11 cellular contexts compared by ENCODE assay signal in the genomic region with DNA sequence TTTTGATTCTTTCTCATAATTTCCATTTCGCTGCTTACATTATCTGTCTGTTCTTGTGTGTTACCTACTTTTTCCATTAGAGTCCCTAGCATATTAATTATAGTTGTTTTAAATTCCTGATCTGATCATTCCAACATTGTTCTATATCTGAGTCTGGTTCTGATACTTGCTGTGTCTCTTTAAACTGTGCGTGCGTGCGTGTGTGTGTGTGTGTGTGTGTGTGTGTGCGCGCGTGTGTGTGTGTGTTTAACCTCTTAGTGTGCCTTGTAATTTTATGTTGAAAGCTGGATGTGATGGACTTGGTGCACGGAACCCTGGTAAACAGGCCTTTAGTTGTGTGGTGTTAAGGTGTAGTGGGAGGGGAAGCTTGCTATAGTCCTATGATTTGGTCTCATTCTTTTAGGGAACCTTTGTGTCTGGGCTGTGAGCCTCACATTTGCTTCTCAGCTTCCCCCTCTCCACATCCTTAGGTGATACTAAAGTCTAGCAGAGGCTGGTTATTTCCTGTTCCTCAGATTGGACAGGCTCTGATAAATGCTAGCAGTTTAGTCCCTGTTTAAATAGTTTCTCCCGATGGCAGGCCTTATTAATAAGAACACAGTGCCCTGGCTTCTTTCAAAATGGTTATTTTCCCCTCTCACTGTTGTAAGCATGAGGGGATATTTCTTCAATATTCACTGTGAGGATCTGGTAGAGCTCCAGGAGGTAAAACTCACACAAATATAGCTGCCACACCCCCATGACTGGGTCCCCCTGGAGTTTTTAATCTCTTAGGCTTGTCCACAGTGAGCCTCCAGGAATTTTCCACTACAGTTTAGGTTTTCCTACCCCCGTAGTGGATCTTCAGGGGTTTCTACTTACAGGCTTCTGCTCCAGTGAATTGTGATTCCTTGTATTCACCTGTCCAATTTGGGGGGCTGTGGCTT.
DNase-seq lines count a peak whose midpoint lies in the region; ATAC-seq, FAIRE-seq and TF ChIP-seq lines count a peak whose summit lies in the region.
"Had no signal": no experiment of that assay in that cellular context is flagged by ENCODE, and none has a peak within 500 bp of the region (broad histone marks: within the 10 kb centered on the region; RNA-seq: fewer than 3 reads in every experiment).

No MANE protein-coding gene starts in this region.

- no peak overlapping the region for H2AFZ ChIP-seq in DND-41 (ENCODE audit: low read depth, low read length)
- H2AFZ ChIP-seq in neural cell (ENCODE audit: low read depth, low read length) = no peak overlapping the region
- H2AFZ ChIP-seq in GM23248 = no peak overlapping the region

- H3K9me3 ChIP-seq in DND-41 (ENCODE audit: insufficient read depth, low read length, severe bottlenecking) (no peaks in the 10 kb centered on the region), neural cell (ENCODE audit: low read length) (no peaks in the 10 kb centered on the region), GM23248 (ENCODE audit: low read depth) (no peaks in the 10 kb centered on the region)

- H4K20me1 ChIP-seq in DND-41 (ENCODE audit: insufficient read depth, low read length) (peaks cover 63% of the 10 kb centered on the region), neural cell (ENCODE audit: insufficient read depth) (no peaks in the 10 kb centered on the region), GM23248 (ENCODE audit: insufficient read depth) (peaks cover 6% of the 10 kb centered on the region; the same call in 1 of the 2 replicates)

- H3K9ac ChIP-seq in DND-41 (ENCODE audit: low read depth, low read length) (no peak overlapping the region; the same call in 1 of the 2 replicates), neural cell (ENCODE audit: low read length) (no peak overlapping the region), GM23248 (no peak overlapping the region)
- H3K9ac ChIP-seq: KMS-11 had no signal

- in situ Hi-C loops in GM23248 (cut with MboI) = no loop called here

- no peak for TF ChIP-seq RAD21 in neural cell (conservative IDR thresholded peaks at IDR 0.05)

- H3K9me2 ChIP-seq in neural cell (ENCODE audit: insufficient read depth, low read length) (no peaks in the 10 kb centered on the region), GM23248 (ENCODE audit: insufficient read depth) (no peaks in the 10 kb centered on the region)

- TF ChIP-seq CTCF in DND-41 (IDR thresholded peaks at IDR 0.05; ENCODE audit: borderline replicate concordance, extremely low read depth, low read length, poor library complexity, severe bottlenecking) = no peak
- no peak for TF ChIP-seq CTCF in bronchial epithelial cell (IDR thresholded peaks at IDR 0.05; ENCODE audit: insufficient read depth, low read length, severe bottlenecking)
- TF ChIP-seq CTCF in neural cell (IDR thresholded peaks at IDR 0.05; ENCODE audit: poor library complexity, severe bottlenecking) = no peak

- H3K4me1 ChIP-seq in DND-41 (ENCODE audit: insufficient read depth, low read length) (peaks cover 49% of the 10 kb centered on the region), GM23248 (ENCODE audit: insufficient read depth) (peaks cover 15% of the 10 kb centered on the region)

- H3K4me2 ChIP-seq in DND-41 (ENCODE audit: insufficient read depth, low read length) (no peak overlapping the region), neural cell (ENCODE audit: low read length) (no peak overlapping the region), GM23248 (ENCODE audit: unreplicated experiment) (no peak overlapping the region)
- H3K4me2 ChIP-seq: KMS-11 had no signal

- H3K36me3 ChIP-seq in DND-41 (ENCODE audit: insufficient read depth, low read length) = peaks cover 82% of the 10 kb centered on the region
- H3K36me3 ChIP-seq in bronchial epithelial cell (ENCODE audit: control insufficient read depth, insufficient read depth, low read length) = peaks cover 1% of the 10 kb centered on the region
- H3K36me3 ChIP-seq in neural cell (ENCODE audit: insufficient read depth, low read length) = no peaks in the 10 kb centered on the region
- H3K36me3 ChIP-seq in GM23248 (ENCODE audit: low read depth) = 0 out of 2 replicates have a peak, but pooled peaks cover 5% of the 10 kb centered on the region
- H3K36me3 ChIP-seq: cardiac muscle cell had no signal

- TF ChIP-seq EP300 in neural cell (conservative IDR thresholded peaks at IDR 0.05; ENCODE audit: poor library complexity, severe bottlenecking) = no peak

- 93% methylated on average over 10 of the region's 10 CpGs for WGBS in GM23248 (ENCODE audit: low coverage in 1 of 2, low lambda C conversion rate in 2 of 2, missing lambda C conversion rate in 2 of 2), 2 experiments

- DNase-seq in DND-41 = no peak
- DNase-seq in NCI-H1092 treated with DMSO at 0.1 percent for 48 hours (lab: John Stamatoyannopoulos, UW) = peak; percentile 67
- peak; percentile 18 for DNase-seq in bronchial epithelial cell (ENCODE audit: low read depth)
- DNase-seq in H54 (ENCODE audit: insufficient read length, low spot score) = no peak
- no peak for DNase-seq in NCI-H2081 treated with DMSO at 0.1 percent for 48 hours (lab: John Stamatoyannopoulos, UW)
- no peak for DNase-seq in GM23248

- peak; percentile 36; the same call in 1 of the 3 replicates for ATAC-seq in DND-41 (ENCODE audit: insufficient read depth, low read depth)
- no peak for ATAC-seq in HG02798 (IDR thresholded peaks at IDR 0.05; ENCODE audit: poor library complexity, unreplicated experiment)

- no peak for TF ChIP-seq POLR2A in H54 (IDR thresholded peaks at IDR 0.05; ENCODE audit: low read depth, low read length)

- H3K79me2 ChIP-seq in DND-41 (ENCODE audit: insufficient read depth, low read length) (peaks cover 100% of the 10 kb centered on the region), neural cell (replicated peaks; ENCODE audit: insufficient read depth, low read length) (peaks cover 6% of the 10 kb centered on the region), GM23248 (ENCODE audit: insufficient read depth) (peaks cover 100% of the 10 kb centered on the region)

- no peak overlapping the region for H3K4me3 ChIP-seq in DND-41 (ENCODE audit: low read depth in 1 of 2, low read length in 2 of 2)
- H3K4me3 ChIP-seq in bronchial epithelial cell (ENCODE audit: low read depth, low read length) = no peak overlapping the region
- no peak overlapping the region for H3K4me3 ChIP-seq in neural cell (ENCODE audit: low read length)
- H3K4me3 ChIP-seq in GM23248 = no peak overlapping the region
- H3K4me3 ChIP-seq: cardiac muscle cell had no signal

- peak overlapping the region; percentile 59 for H3K27ac ChIP-seq in DND-41 (ENCODE audit: low read length)
- peak overlapping the region; percentile 12 for H3K27ac ChIP-seq in neural cell (ENCODE audit: low read length)
- no peak overlapping the region for H3K27ac ChIP-seq in GM23248
- H3K27ac ChIP-seq: cardiac muscle cell, KMS-11 had no signal

- no peak for FAIRE-seq in bronchial epithelial cell (lab: Jason Lieb, UNC)
- no peak for FAIRE-seq in H54 (lab: Jason Lieb, UNC)
- FAIRE-seq: GM12891 had no signal

- H3F3A ChIP-seq in neural cell (ENCODE audit: insufficient read depth, low read length, poor library complexity, severe bottlenecking) (no peaks in the 10 kb centered on the region), GM23248 (ENCODE audit: insufficient read depth) (peaks cover 10% of the 10 kb centered on the region; the same call in 1 of the 2 replicates)

- no peaks in the 10 kb centered on the region for H3K27me3 ChIP-seq in DND-41 (ENCODE audit: insufficient read depth, low read length, poor library complexity)
- no peaks in the 10 kb centered on the region for H3K27me3 ChIP-seq in bronchial epithelial cell (ENCODE audit: control insufficient read depth, insufficient read depth, low read length)
- no peaks in the 10 kb centered on the region for H3K27me3 ChIP-seq in neural cell (ENCODE audit: insufficient read depth, low read depth, low read length)
- H3K27me3 ChIP-seq in GM23248 (replicated peaks; ENCODE audit: insufficient read depth) = no peaks in the 10 kb centered on the region
- H3K27me3 ChIP-seq: cardiac muscle cell had no signal

TF ChIP-seq in neural cell, 6 proteins besides CTCF, POLR2A, EP300 and RAD21:
- TF ChIP-seq MXI1 (conservative IDR thresholded peaks at IDR 0.05; ENCODE audit: poor library complexity, severe bottlenecking) (no peak), EZH2 (IDR thresholded peaks at IDR 0.05; ENCODE audit: borderline replicate concordance, insufficient read depth, low read length, poor library complexity, severe bottlenecking) (no peak), SMC3 (conservative IDR thresholded peaks at IDR 0.05; ENCODE audit: poor library complexity) (no peak), TAF1 (IDR thresholded peaks at IDR 0.05; ENCODE audit: low read depth) (no peak), POLR2AphosphoS5 (IDR thresholded peaks at IDR 0.05) (no peak)
- TF ChIP-seq, protein P1, sequence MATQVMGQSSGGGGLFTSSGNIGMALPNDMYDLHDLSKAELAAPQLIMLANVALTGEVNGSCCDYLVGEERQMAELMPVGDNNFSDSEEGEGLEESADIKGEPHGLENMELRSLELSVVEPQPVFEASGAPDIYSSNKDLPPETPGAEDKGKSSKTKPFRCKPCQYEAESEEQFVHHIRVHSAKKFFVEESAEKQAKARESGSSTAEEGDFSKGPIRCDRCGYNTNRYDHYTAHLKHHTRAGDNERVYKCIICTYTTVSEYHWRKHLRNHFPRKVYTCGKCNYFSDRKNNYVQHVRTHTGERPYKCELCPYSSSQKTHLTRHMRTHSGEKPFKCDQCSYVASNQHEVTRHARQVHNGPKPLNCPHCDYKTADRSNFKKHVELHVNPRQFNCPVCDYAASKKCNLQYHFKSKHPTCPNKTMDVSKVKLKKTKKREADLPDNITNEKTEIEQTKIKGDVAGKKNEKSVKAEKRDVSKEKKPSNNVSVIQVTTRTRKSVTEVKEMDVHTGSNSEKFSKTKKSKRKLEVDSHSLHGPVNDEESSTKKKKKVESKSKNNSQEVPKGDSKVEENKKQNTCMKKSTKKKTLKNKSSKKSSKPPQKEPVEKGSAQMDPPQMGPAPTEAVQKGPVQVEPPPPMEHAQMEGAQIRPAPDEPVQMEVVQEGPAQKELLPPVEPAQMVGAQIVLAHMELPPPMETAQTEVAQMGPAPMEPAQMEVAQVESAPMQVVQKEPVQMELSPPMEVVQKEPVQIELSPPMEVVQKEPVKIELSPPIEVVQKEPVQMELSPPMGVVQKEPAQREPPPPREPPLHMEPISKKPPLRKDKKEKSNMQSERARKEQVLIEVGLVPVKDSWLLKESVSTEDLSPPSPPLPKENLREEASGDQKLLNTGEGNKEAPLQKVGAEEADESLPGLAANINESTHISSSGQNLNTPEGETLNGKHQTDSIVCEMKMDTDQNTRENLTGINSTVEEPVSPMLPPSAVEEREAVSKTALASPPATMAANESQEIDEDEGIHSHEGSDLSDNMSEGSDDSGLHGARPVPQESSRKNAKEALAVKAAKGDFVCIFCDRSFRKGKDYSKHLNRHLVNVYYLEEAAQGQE (IDR thresholded peaks at IDR 0.05; ENCODE audit: borderline replicate concordance) = no peak

Comparison
In these comparisons a context has a peak if more than half of its experiments do, and no peak if none do; other contexts are left out.
1. DNase-seq: peak in NCI-H1092 treated with DMSO at 0.1 percent for 48 hours (single experiment) and bronchial epithelial cell (single experiment); none in DND-41 (single experiment), H54 (single experiment), NCI-H2081 treated with DMSO at 0.1 percent for 48 hours (single experiment) and GM23248 (single experiment).